Comparison of ENCODE assay signal across 12 cellular contexts in genomic region chr10:10830316-10831061, GRCh38.
DNase-seq lines count a peak whose midpoint lies in the region; ATAC-seq and TF ChIP-seq lines count a peak whose summit lies in the region.
"Had no signal": no experiment of that assay in that cellular context is flagged by ENCODE, and none has a peak within 500 bp of the region (broad histone marks: within the 10 kb centered on the region; RNA-seq: fewer than 3 reads in every experiment).

No MANE protein-coding gene starts in this region.

- H3K9me3 Mint-ChIP-seq in T-helper 2 cell treated with Interferon-gamma antibody and Interleukin-4, amounts not matched to agents 5 μg/mL and 100 μg/mL, for 36 hours = no peaks in the 10 kb centered on the region
- H3K9me3 Mint-ChIP-seq: immature natural killer cell had no signal

- intact Hi-C loops in esophagus squamous epithelium (cut with DNase I) (no loop called here), vagina (cut with DNase I) (loop anchor here (5.0 kb wide), 1 partner anchor 47 kb away; no protein-coding TSS in a partner anchor)

- H3K36me3 ChIP-seq in Peyer's patch (no peaks in the 10 kb centered on the region), esophagus squamous epithelium (no peaks in the 10 kb centered on the region), muscle layer of duodenum (ENCODE audit: control insufficient read depth in 1 of 2, insufficient read depth in 2 of 2, low read length in 2 of 2) (peaks cover 0 to 6% of the 10 kb centered on the region in 2 donors), vagina (no peaks in the 10 kb centered on the region)

- 13 to 21% methylated on average over 5 of the region's 5 CpGs for WGBS in esophagus squamous epithelium, 2 donors

- TF ChIP-seq POLR2A in Peyer's patch (IDR thresholded peaks at IDR 0.05) (no peak), esophagus squamous epithelium (IDR thresholded peaks at IDR 0.05) (no peak), vagina (IDR thresholded peaks at IDR 0.05) (no peak)

- no peak for DNase-seq in Peyer's patch
- no peak for DNase-seq in esophagus squamous epithelium (lab: John Stamatoyannopoulos, UW)
- DNase-seq in vagina (ENCODE audit: extremely low spot score in 2 of 2) = no peak
- no peak for DNase-seq in DMS153 (lab: John Stamatoyannopoulos, UW)
- no peak for DNase-seq in T-helper 2 cell treated with Interferon-gamma antibody and Interleukin-4, amounts not matched to agents 5 μg/mL and 100 μg/mL, for 36 hours (ENCODE audit: low spot score)
- DNase-seq: activated CD8-positive, alpha-beta T cell treated with anti-CD3 and anti-CD28 coated beads, Interleukin-2, amount 10 ng/mL, durations not matched to agents 7 days and 5 days; cerebellar nuclear complex; immature natural killer cell; NCI-H146; substantia nigra had no signal

- H3K4me1 ChIP-seq in Peyer's patch = no peaks in the 10 kb centered on the region
- H3K4me1 ChIP-seq in esophagus squamous epithelium = peaks cover 4 to 26% (median 9%) of the 10 kb centered on the region in 3 donors
- no peaks in the 10 kb centered on the region for H3K4me1 ChIP-seq in muscle layer of duodenum (ENCODE audit: control insufficient read depth in 1 of 2, insufficient read depth in 2 of 2, low read length in 2 of 2)
- no peaks in the 10 kb centered on the region for H3K4me1 ChIP-seq in vagina

- H3K4me3 ChIP-seq in Peyer's patch = no peak overlapping the region
- H3K4me3 ChIP-seq in esophagus squamous epithelium = peak overlapping the region in 1 of 4 donors; percentile 20
- H3K4me3 ChIP-seq in muscle layer of duodenum (ENCODE audit: low read depth in 1 of 2, low read length in 2 of 2) = no peak overlapping the region
- H3K4me3 ChIP-seq in vagina = no peak overlapping the region

- H3K27me3 ChIP-seq in Peyer's patch = no peaks in the 10 kb centered on the region
- no peaks in the 10 kb centered on the region for H3K27me3 ChIP-seq in esophagus squamous epithelium
- H3K27me3 ChIP-seq in muscle layer of duodenum (ENCODE audit: low read depth, low read length) = no peaks in the 10 kb centered on the region
- H3K27me3 ChIP-seq in vagina = no peaks in the 10 kb centered on the region

- H3K4me3 Mint-ChIP-seq in T-helper 2 cell treated with Interferon-gamma antibody and Interleukin-4, amounts not matched to agents 5 μg/mL and 100 μg/mL, for 36 hours = no peak overlapping the region
- H3K4me3 Mint-ChIP-seq: activated CD8-positive, alpha-beta T cell treated with anti-CD3 and anti-CD28 coated beads, Interleukin-2, amount 10 ng/mL, durations not matched to agents 7 days and 5 days; immature natural killer cell had no signal

- no peak overlapping the region for H3K27ac Mint-ChIP-seq in T-helper 2 cell treated with Interferon-gamma antibody and Interleukin-4, amounts not matched to agents 5 μg/mL and 100 μg/mL, for 36 hours
- H3K27ac Mint-ChIP-seq: activated CD8-positive, alpha-beta T cell treated with anti-CD3 and anti-CD28 coated beads, Interleukin-2, amount 10 ng/mL, durations not matched to agents 7 days and 5 days; immature natural killer cell had no signal

- H3K9me3 ChIP-seq in Peyer's patch = no peaks in the 10 kb centered on the region
- H3K9me3 ChIP-seq in esophagus squamous epithelium = no peaks in the 10 kb centered on the region
- no peaks in the 10 kb centered on the region for H3K9me3 ChIP-seq in muscle layer of duodenum (ENCODE audit: control insufficient read depth in 1 of 2, low read length in 2 of 2)
- H3K9me3 ChIP-seq in vagina = no peaks in the 10 kb centered on the region

- H3K27ac ChIP-seq in Peyer's patch (peak overlapping the region in 3 of 4 donors; percentile 53 to 80 (median 73)), esophagus squamous epithelium (peak overlapping the region; percentile 7 to 89 (median 60)), muscle layer of duodenum (ENCODE audit: low read length) (peak overlapping the region; percentile 83), vagina (peak overlapping the region; percentile 35)

- ATAC-seq in GM19328 (IDR thresholded peaks at IDR 0.05; ENCODE audit: unreplicated experiment) = no peak
- ATAC-seq: activated CD8-positive, alpha-beta T cell treated with anti-CD3 and anti-CD28 coated beads, Interleukin-2, amount 10 ng/mL, durations not matched to agents 7 days and 5 days had no signal

- TF ChIP-seq CTCF in Peyer's patch (IDR thresholded peaks at IDR 0.05) (no peak), esophagus squamous epithelium (IDR thresholded peaks at IDR 0.05) (no peak), vagina (IDR thresholded peaks at IDR 0.05) (no peak)

- H3K27me3 Mint-ChIP-seq in T-helper 2 cell treated with Interferon-gamma antibody and Interleukin-4, amounts not matched to agents 5 μg/mL and 100 μg/mL, for 36 hours (ENCODE audit: low read depth) = no peaks in the 10 kb centered on the region

- H3K36me3 Mint-ChIP-seq in T-helper 2 cell treated with Interferon-gamma antibody and Interleukin-4, amounts not matched to agents 5 μg/mL and 100 μg/mL, for 36 hours (ENCODE audit: low read depth) = no peaks in the 10 kb centered on the region
- H3K36me3 Mint-ChIP-seq: immature natural killer cell had no signal

- no peaks in the 10 kb centered on the region for H3K4me1 Mint-ChIP-seq in T-helper 2 cell treated with Interferon-gamma antibody and Interleukin-4, amounts not matched to agents 5 μg/mL and 100 μg/mL, for 36 hours (ENCODE audit: low read depth)
- H3K4me1 Mint-ChIP-seq: immature natural killer cell had no signal
